25 cellular contexts compared by ENCODE assay signal in genomic region chr5:63928451-63928850, GRCh38. TPM values are rescaled to one million over a fixed set of nuclear protein-coding genes. Genes with fewer than 3 reads are reported as not detected.
DNase-seq lines count a peak whose midpoint lies in the region; ATAC-seq lines count a peak whose summit lies in the region.
"Had no signal": no experiment of that assay in that cellular context is flagged by ENCODE, and none has a peak within 500 bp of the region (broad histone marks: within the 10 kb centered on the region; RNA-seq: fewer than 3 reads in every experiment).

No MANE protein-coding gene starts in this region.

- H3K27me3 Mint-ChIP-seq in activated CD8-positive, alpha-beta memory T cell treated with anti-CD3 and anti-CD28 coated beads, Interleukin-2, amount 10 ng/mL, durations not matched to agents 7 days and 5 days: no peaks in the 10 kb centered on the region
- H3K27me3 Mint-ChIP-seq: CD4-positive, alpha-beta memory T cell had no signal

- H3K9me3 Mint-ChIP-seq in activated CD8-positive, alpha-beta memory T cell treated with anti-CD3 and anti-CD28 coated beads, Interleukin-2, amount 10 ng/mL, durations not matched to agents 7 days and 5 days (ENCODE audit: low read depth): peaks cover 7% of the 10 kb centered on the region

- in situ Hi-C loops in G401 (cut with HindIII; ENCODE audit: low sequenced_read_pairs): no loop called here

- no peak overlapping the region for H3K27ac Mint-ChIP-seq in activated CD8-positive, alpha-beta memory T cell treated with anti-CD3 and anti-CD28 coated beads, Interleukin-2, amount 10 ng/mL, durations not matched to agents 7 days and 5 days
- H3K27ac Mint-ChIP-seq: CD4-positive, alpha-beta memory T cell had no signal

- DNase-seq in G401 (ENCODE audit: low spot score): peak; percentile 86
- DNase-seq in NCI-H1694 treated with DMSO at 0.1 percent for 48 hours (lab: John Stamatoyannopoulos, UW): peak; percentile 90
- DNase-seq in NCI-H524 treated with DMSO at 0.1 percent for 48 hours (lab: John Stamatoyannopoulos, UW): peak; percentile 93
- DNase-seq in cerebellum (ENCODE audit: low spot score): peak; percentile 58
- DNase-seq in activated CD8-positive, alpha-beta memory T cell treated with anti-CD3 and anti-CD28 coated beads, Interleukin-2, amount 10 ng/mL, durations not matched to agents 7 days and 5 days: no peak
- no peak for DNase-seq in mucosa of gallbladder (ENCODE audit: low spot score)
- DNase-seq: Caco-2; CD4-positive, alpha-beta memory T cell; DMS79 treated with DMSO at 0.1 percent for 48 hours; Karpas-422; NCI-H1092; NCI-H1436 treated with DMSO at 0.1 percent for 48 hours; NCI-H2029; NCI-H345; NCI-H526 treated with DMSO at 0.1 percent for 48 hours; PC-9; SJCRH30; T-helper 2 cell had no signal

- CTCF ChIA-PET in activated CD8-positive, alpha-beta memory T cell treated with anti-CD3 and anti-CD28 coated beads, Interleukin-2, amount 10 ng/mL, durations not matched to agents 7 days and 5 days (lab: Charles Lee): no interaction called here

- no peak for ATAC-seq in GM19328 (IDR thresholded peaks at IDR 0.05; ENCODE audit: unreplicated experiment)
- ATAC-seq in activated CD8-positive, alpha-beta memory T cell treated with anti-CD3 and anti-CD28 coated beads, Interleukin-2, amount 10 ng/mL, durations not matched to agents 7 days and 5 days: no peak
- ATAC-seq: HepG2, Right ventricle myocardium inferior, SK-N-SH treated with all-trans-retinoic acid at 6 μM for 48 hours had no signal

- H3K4me1 Mint-ChIP-seq in activated CD8-positive, alpha-beta memory T cell treated with anti-CD3 and anti-CD28 coated beads, Interleukin-2, amount 10 ng/mL, durations not matched to agents 7 days and 5 days: no peaks in the 10 kb centered on the region
- H3K4me1 Mint-ChIP-seq: CD4-positive, alpha-beta memory T cell had no signal

- no peak overlapping the region for H3K4me3 Mint-ChIP-seq in activated CD8-positive, alpha-beta memory T cell treated with anti-CD3 and anti-CD28 coated beads, Interleukin-2, amount 10 ng/mL, durations not matched to agents 7 days and 5 days
- H3K4me3 Mint-ChIP-seq: CD4-positive, alpha-beta memory T cell had no signal

- no peaks in the 10 kb centered on the region for H3K36me3 Mint-ChIP-seq in activated CD8-positive, alpha-beta memory T cell treated with anti-CD3 and anti-CD28 coated beads, Interleukin-2, amount 10 ng/mL, durations not matched to agents 7 days and 5 days
- H3K36me3 Mint-ChIP-seq: CD4-positive, alpha-beta memory T cell had no signal

RNA-seq across cellular contexts. Expression of gene HTR1A, which starts 33.8 kb away (rescaled TPM):
- not detected in 2 replicates for total RNA-seq in G401 (2014; rRNA removed; shearing (Covaris generic))
- total RNA-seq in cerebellum (5.0 TPM), mucosa of gallbladder (not detected)
- not detected for total RNA-seq in activated CD8-positive, alpha-beta memory T cell treated with anti-CD3 and anti-CD28 coated beads, Interleukin-2, amount 10 ng/mL, durations not matched to agents 7 days and 5 days
- total RNA-seq: A673; Caco-2; CD4-positive, alpha-beta memory T cell; HepG2; HT1080; PC-9; Right ventricle myocardium inferior; RPMI7951; SJCRH30 had no signal

Comparison
In these comparisons a context has a peak if more than half of its experiments do, and no peak if none do; other contexts are left out.
1. DNase-seq: peak in G401 (single experiment), NCI-H1694 treated with DMSO at 0.1 percent for 48 hours (single experiment), NCI-H524 treated with DMSO at 0.1 percent for 48 hours (single experiment) and cerebellum (single experiment); none in activated CD8-positive, alpha-beta memory T cell treated with anti-CD3 and anti-CD28 coated beads, Interleukin-2, amount 10 ng/mL, durations not matched to agents 7 days and 5 days (single experiment) and mucosa of gallbladder (single experiment).